ENCODE assay signal across 1 cellular context in genomic region chr13:31697290-31697689, GRCh38.
TF ChIP-seq lines count a peak whose summit lies in the region.

No MANE protein-coding gene starts in this region.

TF ChIP-seq in GM23338, 12 proteins besides CTCF, POLR2A, EP300 and RAD21 (continued from another document):
- TF ChIP-seq ZNF462 (CRISPR knock-in tag; IDR thresholded peaks at IDR 0.05) (no peak), NANOG (IDR thresholded peaks at IDR 0.05; ENCODE audit: borderline replicate concordance) (no peak), ETS1 (IDR thresholded peaks at IDR 0.05) (no peak), EZH2phosphoT487 (IDR thresholded peaks at IDR 0.05; ENCODE audit: unreplicated experiment) (no peak), EZH2 (IDR thresholded peaks at IDR 0.05; ENCODE audit: low read depth, unreplicated experiment) (no peak), JUNB (IDR thresholded peaks at IDR 0.05; ENCODE audit: unreplicated experiment) (no peak)
TF ChIP-seq in GM23338: peak in this region for 0.
